Comparison of ENCODE assay signal across 19 cellular contexts in genomic region chr14:67653651-67654280, GRCh38. TPM values are rescaled to one million over a fixed set of nuclear protein-coding genes. Genes with fewer than 3 reads are reported as not detected.
A peak's percentile ranks its signal among the peaks of the same experiment; 100 is the strongest.
DNase-seq lines count a peak whose midpoint lies in the region; ATAC-seq and TF ChIP-seq lines count a peak whose summit lies in the region.
"Had no signal": no experiment of that assay in that cellular context is flagged by ENCODE, and none has a peak within 500 bp of the region (broad histone marks: within the 10 kb centered on the region; RNA-seq: fewer than 3 reads in every experiment).

No MANE protein-coding gene starts in this region.

- no peaks in the 10 kb centered on the region for H3K9me3 Mint-ChIP-seq in nephron progenitor cell
- H3K9me3 Mint-ChIP-seq in CD4-positive, alpha-beta memory T cell: no peaks in the 10 kb centered on the region
- no peaks in the 10 kb centered on the region for H3K9me3 Mint-ChIP-seq in activated CD8-positive, alpha-beta T cell treated with anti-CD3 and anti-CD28 coated beads for 36 hours
- H3K9me3 Mint-ChIP-seq: stimulated activated memory B cell treated with anti-CD40 and anti-IgM and Interleukin-4, amounts not matched to agents 10 μg/mL and 1 μg/mL and 100 μg/mL, for 72 hours; T-helper 2 cell treated with Interferon-gamma antibody and Interleukin-4, amounts not matched to agents 5 μg/mL and 100 μg/mL, for 36 hours had no signal

- TF ChIP-seq CTCF in AG04450 (IDR thresholded peaks at IDR 0.05; ENCODE audit: low read depth, low read length): no peak
- TF ChIP-seq CTCF in HEK293 (tag by site-specific recombination; IDR thresholded peaks at IDR 0.05): no peak
- TF ChIP-seq CTCF in choroid plexus epithelial cell (conservative IDR thresholded peaks at IDR 0.05; ENCODE audit: low read depth, low read length): no peak
- no peak for TF ChIP-seq CTCF in nephron progenitor cell (IDR thresholded peaks at IDR 0.05)
- no peak for TF ChIP-seq CTCF in activated CD8-positive, alpha-beta T cell treated with anti-CD3 and anti-CD28 coated beads for 36 hours (IDR thresholded peaks at IDR 0.05)

- POLR2A ChIA-PET in AG04450 (lab: Yijun Ruan, JAX) (no interaction called here), HEK293 (lab: Yijun Ruan, JAX) (no interaction called here)
- POLR2A ChIA-PET in CD4-positive, alpha-beta memory T cell (lab: Charles Lee; ENCODE audit: partially characterized antibody): no interaction called here
- POLR2A ChIA-PET in activated CD8-positive, alpha-beta T cell treated with anti-CD3 and anti-CD28 coated beads for 36 hours (lab: Charles Lee): interaction anchor here (1.1 kb wide), 1 partner anchor 10 kb away, joined by 3 read pairs; no protein-coding TSS in a partner anchor

- no peaks in the 10 kb centered on the region for H3K4me1 ChIP-seq in HEK293 (ENCODE audit: control insufficient read depth, insufficient read depth, low read length)
- no peaks in the 10 kb centered on the region for H3K4me1 ChIP-seq in CD4-positive, alpha-beta memory T cell (ENCODE audit: insufficient read depth, low read length)

- peak overlapping the region; percentile 75 for H3K27ac Mint-ChIP-seq in nephron progenitor cell
- no peak overlapping the region for H3K27ac Mint-ChIP-seq in CD4-positive, alpha-beta memory T cell
- no peak overlapping the region for H3K27ac Mint-ChIP-seq in activated CD8-positive, alpha-beta T cell treated with anti-CD3 and anti-CD28 coated beads for 36 hours
- H3K27ac Mint-ChIP-seq: stimulated activated memory B cell treated with anti-CD40 and anti-IgM and Interleukin-4, amounts not matched to agents 10 μg/mL and 1 μg/mL and 100 μg/mL, for 72 hours; T-helper 2 cell treated with Interferon-gamma antibody and Interleukin-4, amounts not matched to agents 5 μg/mL and 100 μg/mL, for 36 hours had no signal

- DNase-seq in AG04450 (ENCODE audit: low read depth, low spot score) (no peak), choroid plexus epithelial cell (ENCODE audit: low read depth) (peak; percentile 40), nephron progenitor cell (no peak), cerebellum (ENCODE audit: low spot score) (no peak)
- DNase-seq in CD4-positive, alpha-beta memory T cell: no peak
- no peak for DNase-seq in activated CD8-positive, alpha-beta T cell treated with anti-CD3 and anti-CD28 coated beads for 36 hours
- DNase-seq: activated CD4-positive, alpha-beta T cell treated with anti-CD3 and anti-CD28 coated beads for 4 hours; activated naive CD4-positive, alpha-beta T cell treated with anti-CD3 and anti-CD28 coated beads, Interleukin-2, amount 50 U/mL, for 16 hours; head of caudate nucleus; NCI-H1092 treated with DMSO at 0.1 percent for 48 hours had no signal

- H3K4me3 ChIP-seq in AG04450 (ENCODE audit: low read depth, low read length) (no peak overlapping the region), HEK293 (ENCODE audit: low read depth, low read length) (no peak overlapping the region), choroid plexus epithelial cell (ENCODE audit: low read depth, low read length) (no peak overlapping the region)
- H3K4me3 ChIP-seq in CD4-positive, alpha-beta memory T cell (ENCODE audit: low read length in 2 of 2): no peak overlapping the region
- H3K4me3 ChIP-seq: K562 had no signal

- H3K9me3 ChIP-seq in AG04450 (ENCODE audit: control insufficient read depth, insufficient read depth, low read length) (no peaks in the 10 kb centered on the region), HEK293 (ENCODE audit: control insufficient read depth, insufficient read depth, low read depth, low read length) (no peaks in the 10 kb centered on the region)
- no peaks in the 10 kb centered on the region for H3K9me3 ChIP-seq in CD4-positive, alpha-beta memory T cell (ENCODE audit: control insufficient read depth in 1 of 2, low read length in 2 of 2)

- peaks cover 57 to 88% of the 10 kb centered on the region in 2 experiments for H3K36me3 ChIP-seq in HEK293 (ENCODE audit: control insufficient read depth in 2 of 2, insufficient read depth in 1 of 2, low read length in 2 of 2)
- H3K36me3 ChIP-seq in CD4-positive, alpha-beta memory T cell (ENCODE audit: insufficient read depth, low read length): peaks cover 71% of the 10 kb centered on the region

- H3K4me3 Mint-ChIP-seq in nephron progenitor cell: no peak overlapping the region
- no peak overlapping the region for H3K4me3 Mint-ChIP-seq in CD4-positive, alpha-beta memory T cell
- H3K4me3 Mint-ChIP-seq in activated CD8-positive, alpha-beta T cell treated with anti-CD3 and anti-CD28 coated beads for 36 hours: no peak overlapping the region
- H3K4me3 Mint-ChIP-seq: stimulated activated memory B cell treated with anti-CD40 and anti-IgM and Interleukin-4, amounts not matched to agents 10 μg/mL and 1 μg/mL and 100 μg/mL, for 72 hours; T-helper 2 cell treated with Interferon-gamma antibody and Interleukin-4, amounts not matched to agents 5 μg/mL and 100 μg/mL, for 36 hours had no signal

- no peaks in the 10 kb centered on the region for H3K4me1 Mint-ChIP-seq in nephron progenitor cell
- H3K4me1 Mint-ChIP-seq in CD4-positive, alpha-beta memory T cell: no peaks in the 10 kb centered on the region
- no peaks in the 10 kb centered on the region for H3K4me1 Mint-ChIP-seq in activated CD8-positive, alpha-beta T cell treated with anti-CD3 and anti-CD28 coated beads for 36 hours (ENCODE audit: low read depth)
- H3K4me1 Mint-ChIP-seq: stimulated activated memory B cell treated with anti-CD40 and anti-IgM and Interleukin-4, amounts not matched to agents 10 μg/mL and 1 μg/mL and 100 μg/mL, for 72 hours had no signal

- H3K27me3 ChIP-seq in AG04450 (ENCODE audit: control insufficient read depth, insufficient read depth, low read length): no peaks in the 10 kb centered on the region
- no peaks in the 10 kb centered on the region for H3K27me3 ChIP-seq in CD4-positive, alpha-beta memory T cell (ENCODE audit: insufficient read depth, low read length)

- CTCF ChIA-PET in AG04450 (lab: Charles Lee): interaction anchor here (1.5 to 5.2 kb wide), 5 partner anchors 13 to 83 kb away, joined by 4 to 28 read pairs (median 6); partner anchors contain the start of genes ARG2 and PIGH
- CTCF ChIA-PET in HEK293 (lab: Yijun Ruan, JAX): interaction anchor here (1.3 to 1.4 kb wide), 2 partner anchors 12 to 226 kb away, joined by 4 to 5 read pairs; no protein-coding TSS in a partner anchor
- CTCF ChIA-PET in CD4-positive, alpha-beta memory T cell (lab: Charles Lee; ENCODE audit: partially characterized antibody): interaction anchor here (0.9 to 1.7 kb wide), 3 partner anchors 35 to 227 kb away, joined by 3 to 5 read pairs (median 3); partner anchors contain the start of gene ARG2
- CTCF ChIA-PET in activated CD8-positive, alpha-beta T cell treated with anti-CD3 and anti-CD28 coated beads for 36 hours (lab: Charles Lee): interaction anchor here (1.2 to 1.7 kb wide), 7 partner anchors 10 to 82 kb away, joined by 3 to 5 read pairs (median 4); no protein-coding TSS in a partner anchor

- peaks cover 66% of the 10 kb centered on the region for H3K36me3 Mint-ChIP-seq in nephron progenitor cell (ENCODE audit: low read depth)
- H3K36me3 Mint-ChIP-seq in CD4-positive, alpha-beta memory T cell: peaks cover 44 to 84% of the 10 kb centered on the region in 2 donors
- peaks cover 28% of the 10 kb centered on the region for H3K36me3 Mint-ChIP-seq in activated CD8-positive, alpha-beta T cell treated with anti-CD3 and anti-CD28 coated beads for 36 hours (ENCODE audit: low read depth)

- peak overlapping the region; percentile 0 for H3K27ac ChIP-seq in AG04450 (ENCODE audit: low read depth, low read length)
- no peak overlapping the region for H3K27ac ChIP-seq in HEK293 (ENCODE audit: extremely low read depth, low read depth, low read length)
- H3K27ac ChIP-seq in CD4-positive, alpha-beta memory T cell (ENCODE audit: low read depth, low read length): no peak overlapping the region

- no peaks in the 10 kb centered on the region for H3K27me3 Mint-ChIP-seq in nephron progenitor cell (ENCODE audit: low read depth, poor library complexity)
- no peaks in the 10 kb centered on the region for H3K27me3 Mint-ChIP-seq in CD4-positive, alpha-beta memory T cell
- no peaks in the 10 kb centered on the region for H3K27me3 Mint-ChIP-seq in activated CD8-positive, alpha-beta T cell treated with anti-CD3 and anti-CD28 coated beads for 36 hours
- H3K27me3 Mint-ChIP-seq: stimulated activated memory B cell treated with anti-CD40 and anti-IgM and Interleukin-4, amounts not matched to agents 10 μg/mL and 1 μg/mL and 100 μg/mL, for 72 hours had no signal

- ATAC-seq in esophagus mucosa: no peak
- no peak for ATAC-seq in activated CD8-positive, alpha-beta T cell treated with anti-CD3 and anti-CD28 coated beads for 36 hours
- ATAC-seq: K562; stimulated activated memory B cell treated with anti-CD40 and anti-IgM and Interleukin-4, amounts not matched to agents 10 μg/mL and 1 μg/mL and 100 μg/mL, for 72 hours had no signal

- intact Hi-C loops in CD4-positive, alpha-beta memory T cell (cut with micrococcal nuclease): no loop called here
- intact Hi-C loops in activated CD8-positive, alpha-beta T cell treated with anti-CD3 and anti-CD28 coated beads for 36 hours (cut with micrococcal nuclease): no loop called here

RNA-seq across cellular contexts. Expression of gene VTI1B, which starts 20.7 kb away (rescaled TPM):
- 110 and 127 TPM in 2 replicates for polyA plus RNA-seq in AG04450 (2011; rRNA removed)
- 54.6 and 60.2 TPM in 2 replicates for polyA minus RNA-seq in AG04450 (2011; rRNA and poly(A)+ RNA removed)
- total RNA-seq in esophagus mucosa (81.0 TPM), cerebellum (42.3 TPM)
- total RNA-seq in CD4-positive, alpha-beta memory T cell: 10 to 100 TPM; 71.1 to 72.6 TPM
- polyA plus RNA-seq in CD4-positive, alpha-beta memory T cell: 10 to 100 TPM; 62.1 to 97.8 TPM
- 10 to 100 TPM; 57.3 to 59.7 TPM for total RNA-seq in activated CD8-positive, alpha-beta T cell treated with anti-CD3 and anti-CD28 coated beads for 36 hours

RNA-seq across cellular contexts. Expression of gene ARG2, which starts 34.0 kb away (rescaled TPM):
- 2.6 TPM in 2 replicates for polyA plus RNA-seq in AG04450 (2011; rRNA removed)
- 4.5 and 4.6 TPM in 2 replicates for polyA minus RNA-seq in AG04450 (2011; rRNA and poly(A)+ RNA removed)
- total RNA-seq in esophagus mucosa (35.6 TPM), cerebellum (29.9 TPM)
- total RNA-seq in CD4-positive, alpha-beta memory T cell: under 1 TPM in 1 of 2 experiments, not detected in 1; 0.55 TPM
- 1 to 10 TPM; 1.3 to 1.4 TPM for polyA plus RNA-seq in CD4-positive, alpha-beta memory T cell
- total RNA-seq in activated CD8-positive, alpha-beta T cell treated with anti-CD3 and anti-CD28 coated beads for 36 hours: 1 to 10 TPM; 9.9 TPM

RNA-seq across cellular contexts. Expression of gene RDH11, which starts 41.8 kb away (rescaled TPM):
- 101 and 109 TPM in 2 replicates for polyA plus RNA-seq in AG04450 (2011; rRNA removed)
- 87.4 and 115 TPM in 2 replicates for polyA minus RNA-seq in AG04450 (2011; rRNA and poly(A)+ RNA removed)
- total RNA-seq in esophagus mucosa (60.1 TPM), cerebellum (79.2 TPM)
- total RNA-seq in CD4-positive, alpha-beta memory T cell: 10 to 100 TPM; 45.2 to 46.0 TPM
- polyA plus RNA-seq in CD4-positive, alpha-beta memory T cell: 10 to 100 TPM; 72.7 to 95.3 TPM
- 10 to 100 TPM; 78.9 to 83.2 TPM for total RNA-seq in activated CD8-positive, alpha-beta T cell treated with anti-CD3 and anti-CD28 coated beads for 36 hours

RNA-seq across cellular contexts. Expression of gene RDH12, which starts 47.9 kb away (rescaled TPM):
- not detected in 2 replicates for polyA plus RNA-seq in AG04450 (2011; rRNA removed)
- not detected in 2 replicates for polyA minus RNA-seq in AG04450 (2011; rRNA and poly(A)+ RNA removed)
- 30.9 TPM for total RNA-seq in esophagus mucosa
- not detected for total RNA-seq in CD4-positive, alpha-beta memory T cell
- not detected for polyA plus RNA-seq in CD4-positive, alpha-beta memory T cell
- total RNA-seq in activated CD8-positive, alpha-beta T cell treated with anti-CD3 and anti-CD28 coated beads for 36 hours: not detected
- total RNA-seq in cerebellum: 1.00 TPM
- total RNA-seq: A673, cardiac septum, mesenteric fat pad, urinary bladder had no signal

RNA-seq across cellular contexts. Expression of gene PIGH, which starts 53.7 kb away (rescaled TPM):
- 16.0 and 17.6 TPM in 2 replicates for polyA plus RNA-seq in AG04450 (2011; rRNA removed)
- polyA minus RNA-seq in AG04450 (2011; rRNA and poly(A)+ RNA removed): 7.8 and 8.2 TPM in 2 replicates
- total RNA-seq in esophagus mucosa (13.1 TPM), cerebellum (30.6 TPM)
- 10 to 100 TPM; 28.0 to 35.8 TPM for total RNA-seq in CD4-positive, alpha-beta memory T cell
- polyA plus RNA-seq in CD4-positive, alpha-beta memory T cell: 10 to 100 TPM; 31.5 to 32.3 TPM
- 10 to 100 TPM; 20.3 to 21.9 TPM for total RNA-seq in activated CD8-positive, alpha-beta T cell treated with anti-CD3 and anti-CD28 coated beads for 36 hours

Comparison
In these comparisons a context has a peak if more than half of its experiments do, and no peak if none do; other contexts are left out.
1. RNA of gene ARG2, which starts 34.0 kb away (total RNA-seq): 35.6 TPM in esophagus mucosa (single experiment), 29.9 TPM in cerebellum (single experiment) and 9.9 TPM in activated CD8-positive, alpha-beta T cell treated with anti-CD3 and anti-CD28 coated beads for 36 hours; 0.55 TPM in CD4-positive, alpha-beta memory T cell; every median in the first group is over 4 times any median in the second.